ENCODE assay signal across 14 cellular contexts in the genomic region with DNA sequence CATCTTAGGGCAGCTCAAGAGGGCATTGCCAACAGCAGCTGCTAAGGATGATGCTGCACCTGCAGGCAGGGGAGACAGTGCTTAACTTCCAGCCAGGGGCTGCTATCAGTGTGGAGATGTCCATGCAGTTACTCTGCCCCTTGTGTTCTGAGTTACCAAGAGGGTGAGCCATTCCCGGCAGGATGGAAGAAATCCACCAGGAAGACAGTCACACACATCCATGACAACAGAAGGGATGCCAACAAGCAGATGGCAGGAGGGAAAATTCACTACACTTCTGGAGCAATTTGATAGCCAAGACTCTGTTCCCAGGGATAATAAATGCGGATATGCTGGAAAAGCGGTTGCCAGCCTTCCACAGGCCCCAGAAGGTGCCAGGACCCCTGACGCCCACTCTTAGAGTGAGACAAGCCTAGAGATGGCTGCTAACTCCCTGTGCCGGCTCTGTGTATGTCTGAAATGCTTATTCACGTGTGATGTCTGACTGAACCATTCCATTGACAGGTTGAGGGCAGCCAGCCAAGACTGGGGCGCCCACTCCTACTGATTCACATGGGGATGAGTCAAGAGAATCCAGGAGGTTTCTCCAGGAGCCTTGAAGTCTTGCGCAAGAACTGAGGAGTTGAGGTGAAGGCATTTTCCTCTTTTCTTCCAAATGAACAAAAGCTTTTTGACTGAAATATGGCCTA. TPM values are rescaled to one million over a fixed set of nuclear protein-coding genes. Genes with fewer than 3 reads are reported as not detected.
DNase-seq lines count a peak whose midpoint lies in the region; ATAC-seq and TF ChIP-seq lines count a peak whose summit lies in the region.
"Had no signal": no experiment of that assay in that cellular context is flagged by ENCODE, and none has a peak within 500 bp of the region (broad histone marks: within the 10 kb centered on the region; RNA-seq: fewer than 3 reads in every experiment).

No MANE protein-coding gene starts in this region.

- H3K27me3 Mint-ChIP-seq in activated T-helper 1 cell treated with anti-CD3 and anti-CD28 coated beads, Interleukin-12 subunit alpha, Interleukin-12 subunit beta, Interleukin-2, Interleukin-4 antibody, amounts not matched to agents 30 ng/mL and 10 ng/mL and 1 ng/mL, durations not matched to agents 14 hours and 24 hours and 36 hours (ENCODE audit: insufficient read depth): peaks cover 7% of the 10 kb centered on the region

- H2AFZ ChIP-seq in HCT116 (ENCODE audit: low read depth, low read length, poor library complexity, severe bottlenecking) (no peak overlapping the region), trophoblast cell (ENCODE audit: insufficient read depth, low read length, poor library complexity) (no peak overlapping the region)

- H3K4me1 ChIP-seq in HCT116 (ENCODE audit: control insufficient read depth in 1 of 2, insufficient read depth in 2 of 2, low read length in 2 of 2) (peaks cover 0 to 8% of the 10 kb centered on the region in 2 experiments; a peak in 2 of 4 replicates), trophoblast cell (ENCODE audit: control insufficient read depth in 1 of 2, insufficient read depth in 2 of 2, low read length in 2 of 2) (no peaks in the 10 kb centered on the region)
- H3K4me1 ChIP-seq: HAP-1 had no signal

- H3K36me3 ChIP-seq in HCT116 (ENCODE audit: control insufficient read depth in 1 of 2, insufficient read depth in 2 of 2, low read length in 2 of 2) (no peaks in the 10 kb centered on the region), trophoblast cell (ENCODE audit: control insufficient read depth in 1 of 2, insufficient read depth in 2 of 2, low read length in 2 of 2) (no peaks in the 10 kb centered on the region)
- H3K36me3 ChIP-seq: HAP-1 had no signal

- CTCF ChIA-PET in HCT116 (lab: Charles Lee): no interaction called here

- no peaks in the 10 kb centered on the region for H3K79me2 ChIP-seq in HCT116 (ENCODE audit: insufficient read depth, low read length)
- no peaks in the 10 kb centered on the region for H3K79me2 ChIP-seq in trophoblast cell (ENCODE audit: control insufficient read depth, insufficient read depth, low read length, poor library complexity)

- H3K4me3 Mint-ChIP-seq in activated T-helper 1 cell treated with anti-CD3 and anti-CD28 coated beads, Interleukin-12 subunit alpha, Interleukin-12 subunit beta, Interleukin-2, Interleukin-4 antibody, amounts not matched to agents 30 ng/mL and 10 ng/mL and 1 ng/mL, durations not matched to agents 14 hours and 24 hours and 36 hours: no peak overlapping the region
- H3K4me3 Mint-ChIP-seq: CD8-positive, alpha-beta memory T cell; IgD-negative memory B cell had no signal

- no peak overlapping the region for H2BK5ac ChIP-seq in trophoblast cell (ENCODE audit: low read depth, low read length, poor library complexity)

- peaks cover 6% of the 10 kb centered on the region for H3K9me3 Mint-ChIP-seq in activated T-helper 1 cell treated with anti-CD3 and anti-CD28 coated beads, Interleukin-12 subunit alpha, Interleukin-12 subunit beta, Interleukin-2, Interleukin-4 antibody, amounts not matched to agents 30 ng/mL and 10 ng/mL and 1 ng/mL, durations not matched to agents 14 hours and 24 hours and 36 hours

- TF ChIP-seq CTCF in HCT116 (IDR thresholded peaks at IDR 0.05 in 2 of 3, conservative IDR thresholded peaks at IDR 0.05 in 1 of 3; ENCODE audit: borderline replicate concordance in 1 of 3, insufficient read depth in 1 of 3, low read depth in 2 of 3, low read length in 2 of 3) (no peak), dorsolateral prefrontal cortex (IDR thresholded peaks at IDR 0.05 in 54 of 56, conservative IDR thresholded peaks at IDR 0.05 in 2 of 56; ENCODE audit: low read depth in 1 of 56, partially characterized antibody in 56 of 56) (no peak)

- WGBS in trophoblast cell (ENCODE audit: extremely low coverage, insufficient coverage, insufficient read length): no CpG with 5 or more reads among the region's 8 CpGs

- no peak overlapping the region for H2BK120ac ChIP-seq in trophoblast cell (ENCODE audit: insufficient read depth, low read length, poor library complexity)

- no peak overlapping the region for H4K12ac ChIP-seq in trophoblast cell (ENCODE audit: low read depth, low read length)

- no peak overlapping the region for H4K8ac ChIP-seq in trophoblast cell (ENCODE audit: low read depth, low read length)

- H2BK12ac ChIP-seq in trophoblast cell (ENCODE audit: low read length): no peak overlapping the region

- H3K9ac ChIP-seq in HCT116 (ENCODE audit: low read length) (no peak overlapping the region), trophoblast cell (ENCODE audit: low read length) (no peak overlapping the region)

- intact Hi-C loops in HCT116 (cut with micrococcal nuclease) (no loop called here), dorsolateral prefrontal cortex (cut with DNase I) (no loop called here)
- intact Hi-C loops in activated T-helper 1 cell treated with anti-CD3 and anti-CD28 coated beads, Interleukin-12 subunit alpha, Interleukin-12 subunit beta, Interleukin-2, Interleukin-4 antibody, amounts not matched to agents 30 ng/mL and 10 ng/mL and 1 ng/mL, durations not matched to agents 14 hours and 24 hours and 36 hours (cut with micrococcal nuclease): no loop called here

- H3K4ac ChIP-seq in trophoblast cell (ENCODE audit: low read depth, low read length): no peak overlapping the region

- no peaks in the 10 kb centered on the region for H3K36me3 Mint-ChIP-seq in activated T-helper 1 cell treated with anti-CD3 and anti-CD28 coated beads, Interleukin-12 subunit alpha, Interleukin-12 subunit beta, Interleukin-2, Interleukin-4 antibody, amounts not matched to agents 30 ng/mL and 10 ng/mL and 1 ng/mL, durations not matched to agents 14 hours and 24 hours and 36 hours (ENCODE audit: low read depth)
- H3K36me3 Mint-ChIP-seq: CD8-positive, alpha-beta memory T cell; IgD-negative memory B cell had no signal

- H3K27ac ChIP-seq in HCT116 (ENCODE audit: low read depth, low read length) (no peak overlapping the region), dorsolateral prefrontal cortex (peak overlapping the region in 10 of 59 donors; percentile 22 to 59 (median 36)), trophoblast cell (ENCODE audit: low read depth, low read length) (no peak overlapping the region)

- DNase-seq in HCT116 (ENCODE audit: low read depth, low spot score) (peak; percentile 53), NCI-H524 treated with DMSO at 0.1 percent for 48 hours (lab: John Stamatoyannopoulos, UW) (peak; percentile 15), dorsolateral prefrontal cortex (peak in 7 of 10 donors; percentile 52 to 75 (median 67)), trophoblast cell (no peak), NCI-H187 (lab: John Stamatoyannopoulos, UW) (no peak), NCI-H2196 treated with DMSO at 0.1 percent for 48 hours (lab: John Stamatoyannopoulos, UW; ENCODE audit: unreplicated experiment) (no peak)
- DNase-seq in activated naive CD4-positive, alpha-beta T cell (lab: John Stamatoyannopoulos, UW): no peak
- DNase-seq in activated T-helper 1 cell treated with anti-CD3 and anti-CD28 coated beads, Interleukin-12 subunit alpha, Interleukin-12 subunit beta, Interleukin-2, Interleukin-4 antibody, amounts not matched to agents 30 ng/mL and 10 ng/mL and 1 ng/mL, durations not matched to agents 14 hours and 24 hours and 36 hours (ENCODE audit: low spot score): no peak
- DNase-seq: CD8-positive, alpha-beta memory T cell; retina; T-helper 9 cell had no signal

- peak; percentile 62; the same call in 1 of the 2 replicates for ATAC-seq in HCT116

- no peak overlapping the region for H3K4me3 ChIP-seq in HCT116 (replicated peaks in 1 of 2; ENCODE audit: low read depth in 1 of 2, low read length in 2 of 2)
- no peak overlapping the region for H3K4me3 ChIP-seq in dorsolateral prefrontal cortex
- H3K4me3 ChIP-seq in trophoblast cell (ENCODE audit: low read depth, low read length): peak overlapping the region; percentile 11
- H3K4me3 ChIP-seq: HAP-1 had no signal

- no peak overlapping the region for H3K14ac ChIP-seq in trophoblast cell (ENCODE audit: low read length)

- RAD21 ChIA-PET in HCT116 (lab: Charles Lee; ENCODE audit: low non-redundant PET in 1 of 2, low total read pairs in 2 of 2, uncharacterized antibody in 2 of 2, unreplicated experiment in 2 of 2): no interaction called here

- H3K4me2 ChIP-seq in HCT116 (ENCODE audit: low read length) (peak overlapping the region; percentile 2; the same call in 1 of the 2 replicates), trophoblast cell (ENCODE audit: low read length) (no peak overlapping the region)

- peaks cover 8% of the 10 kb centered on the region for H3K4me1 Mint-ChIP-seq in activated T-helper 1 cell treated with anti-CD3 and anti-CD28 coated beads, Interleukin-12 subunit alpha, Interleukin-12 subunit beta, Interleukin-2, Interleukin-4 antibody, amounts not matched to agents 30 ng/mL and 10 ng/mL and 1 ng/mL, durations not matched to agents 14 hours and 24 hours and 36 hours (ENCODE audit: low read depth)
- H3K4me1 Mint-ChIP-seq: IgD-negative memory B cell had no signal

- H3K9me3 ChIP-seq in HCT116 (ENCODE audit: control insufficient read depth in 1 of 2, insufficient read depth in 1 of 2, low read depth in 1 of 2, low read length in 2 of 2): no peaks in the 10 kb centered on the region
- peaks cover 5% of the 10 kb centered on the region for H3K9me3 ChIP-seq in trophoblast cell (ENCODE audit: insufficient read depth, low read depth, low read length)
- H3K9me3 ChIP-seq: HAP-1 had no signal

- no TSS peak for BruUV-seq in HCT116 (replicated peaks; lab: Mats Ljungman, UMichigan)

- no peaks in the 10 kb centered on the region for H4K20me1 ChIP-seq in HCT116 (ENCODE audit: insufficient read depth)

- no peak overlapping the region for H3K23ac ChIP-seq in trophoblast cell (ENCODE audit: low read length)

- TF ChIP-seq RAD21 in HCT116 (IDR thresholded peaks at IDR 0.05; ENCODE audit: low read depth): no peak

- H3K27ac Mint-ChIP-seq in activated T-helper 1 cell treated with anti-CD3 and anti-CD28 coated beads, Interleukin-12 subunit alpha, Interleukin-12 subunit beta, Interleukin-2, Interleukin-4 antibody, amounts not matched to agents 30 ng/mL and 10 ng/mL and 1 ng/mL, durations not matched to agents 14 hours and 24 hours and 36 hours: no peak overlapping the region
- H3K27ac Mint-ChIP-seq: CD8-positive, alpha-beta memory T cell; IgD-negative memory B cell had no signal

- H3K79me1 ChIP-seq in trophoblast cell (ENCODE audit: low read length): no peaks in the 10 kb centered on the region

- no peak for TF ChIP-seq POLR2A in HCT116 (IDR thresholded peaks at IDR 0.05; ENCODE audit: borderline replicate concordance, extremely low read depth, insufficient read depth, insufficient read length)

- POLR2A ChIA-PET in HCT116 (lab: Charles Lee): no interaction called here

- H3K18ac ChIP-seq in trophoblast cell (ENCODE audit: low read length): no peak overlapping the region

- no peak overlapping the region for H4K91ac ChIP-seq in trophoblast cell (ENCODE audit: low read depth, low read length)

- H3K27me3 ChIP-seq in HCT116 (ENCODE audit: insufficient read depth, low read length) (peaks cover 16% of the 10 kb centered on the region; the same call in 1 of the 2 replicates), dorsolateral prefrontal cortex (no peaks in the 10 kb centered on the region), trophoblast cell (ENCODE audit: insufficient read depth, low read length) (no peaks in the 10 kb centered on the region)

- no peaks in the 10 kb centered on the region for H3K9me2 ChIP-seq in HCT116 (ENCODE audit: insufficient read depth)

- no peak overlapping the region for H2AK5ac ChIP-seq in trophoblast cell (ENCODE audit: low read length)

RNA-seq across cellular contexts. Expression of gene LOXHD1, which starts 24.5 kb away (rescaled TPM):
- total RNA-seq in HCT116 (2021; ENCODE audit: unreplicated experiment): not detected
- polyA plus RNA-seq in HCT116 (2012): not detected in 2 replicates
- total RNA-seq in dorsolateral prefrontal cortex: 1 to 10 TPM in 98 of 120 experiments, under 1 TPM in 22; 0.29 to 6.4 (median 1.7) TPM
- polyA plus RNA-seq in trophoblast cell (2013): not detected in 2 replicates
- total RNA-seq in activated T-helper 1 cell treated with anti-CD3 and anti-CD28 coated beads, Interleukin-12 subunit alpha, Interleukin-12 subunit beta, Interleukin-2, Interleukin-4 antibody, amounts not matched to agents 30 ng/mL and 10 ng/mL and 1 ng/mL, durations not matched to agents 14 hours and 24 hours and 36 hours: not detected in 2 replicates
- total RNA-seq: CD8-positive, alpha-beta memory T cell; endothelial cell of umbilical vein had no signal
- polyA plus RNA-seq: CD8-positive, alpha-beta memory T cell; endothelial cell of umbilical vein; IgD-negative memory B cell had no signal

Comparison
In these comparisons a context has a peak if more than half of its experiments do, and no peak if none do; other contexts are left out.
1. DNase-seq: peak in HCT116 (single experiment), NCI-H524 treated with DMSO at 0.1 percent for 48 hours (single experiment) and dorsolateral prefrontal cortex (7 of 10); none in trophoblast cell (0 of 2), activated naive CD4-positive, alpha-beta T cell (0 of 4), activated T-helper 1 cell treated with anti-CD3 and anti-CD28 coated beads, Interleukin-12 subunit alpha, Interleukin-12 subunit beta, Interleukin-2, Interleukin-4 antibody, amounts not matched to agents 30 ng/mL and 10 ng/mL and 1 ng/mL, durations not matched to agents 14 hours and 24 hours and 36 hours (single experiment), NCI-H187 (0 of 2) and NCI-H2196 treated with DMSO at 0.1 percent for 48 hours (single experiment).